2 cellular contexts compared by ENCODE assay signal in genomic region chr10:22495396-22495795, GRCh38.
TF ChIP-seq lines count a peak whose summit lies in the region.

No MANE protein-coding gene starts in this region.

TF ChIP-seq in HEK293, 187 proteins besides CTCF, POLR2A, EP300 and RAD21 (continued from another document):
- TF ChIP-seq ATF2 (tag by site-specific recombination; IDR thresholded peaks at IDR 0.05; ENCODE audit: low read depth) (no peak), KLF16 (tag by site-specific recombination; IDR thresholded peaks at IDR 0.05) (no peak)

TF ChIP-seq in K562, 482 proteins besides CTCF, POLR2A, EP300 and RAD21 (continued from another document):
- TF ChIP-seq ZBTB40 (IDR thresholded peaks at IDR 0.05) (peak; percentile 70), ZBTB40 (CRISPR knock-in tag; IDR thresholded peaks at IDR 0.05) (no peak), ATF4 (CRISPR knock-in tag; IDR thresholded peaks at IDR 0.05) (no peak), DEAF1 (CRISPR knock-in tag; IDR thresholded peaks at IDR 0.05) (no peak), HMGN3 (IDR thresholded peaks at IDR 0.05; ENCODE audit: borderline replicate concordance, extremely low read depth, insufficient read length, low read depth, low read length) (no peak), ZNF384 (IDR thresholded peaks at IDR 0.05; ENCODE audit: low read depth, low read length) (0 out of 2 replicates have a peak, but pooled peaks have one; percentile 46)
